Comparison of ENCODE assay signal across 8 cellular contexts in the genomic region with DNA sequence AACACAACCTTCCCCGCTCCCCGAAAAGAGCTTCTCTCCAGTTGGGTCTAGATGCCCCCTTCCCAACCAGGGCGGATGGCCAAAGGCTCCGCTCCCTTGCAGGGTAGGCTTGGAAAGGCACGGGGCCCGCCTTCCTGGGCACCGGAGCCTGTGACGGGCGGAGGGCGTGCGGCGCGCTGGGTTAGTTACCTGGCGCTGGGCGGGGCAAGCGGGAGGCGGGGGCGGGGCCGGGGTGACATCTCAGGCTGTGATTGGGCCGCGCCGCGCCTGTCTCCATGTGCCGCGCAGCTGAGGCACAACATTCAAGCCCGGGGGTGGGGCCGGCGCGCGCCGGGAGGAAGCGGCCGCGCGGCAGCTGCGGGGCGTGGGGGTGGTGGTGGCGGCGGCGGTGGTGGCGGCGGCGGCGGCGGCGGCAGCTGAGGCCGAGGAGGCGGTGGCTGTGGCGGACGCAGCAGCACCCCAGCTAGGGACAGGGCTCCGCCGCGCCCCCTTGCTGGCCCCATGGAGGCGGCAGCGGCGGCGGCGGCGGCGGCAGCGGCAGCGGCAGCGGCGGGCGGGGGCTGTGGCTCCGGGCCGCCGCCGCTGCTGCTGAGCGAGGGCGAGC. TPM values are rescaled to one million over a fixed set of nuclear protein-coding genes. Genes with fewer than 3 reads are reported as not detected.
DNase-seq lines count a peak whose midpoint lies in the region; ATAC-seq, FAIRE-seq and TF ChIP-seq lines count a peak whose summit lies in the region.

A gene (plus strand): TSS at position 298 of the 604 bp plus-strand sequence. CDS start 204 bp downstream, at position 502.

- H3K4me3 ChIP-seq in NT2/D1 (ENCODE audit: insufficient read length, low read depth), result peak within 1 kb of the TSS; percentile 59
- peak within 1 kb of the TSS; percentile 41 to 65 (median 56) for H3K4me3 ChIP-seq in endothelial cell of umbilical vein (replicated peaks in 1 of 3; ENCODE audit: insufficient read depth in 1 of 3, low read depth in 1 of 3, low read length in 3 of 3)

- no peaks in the 10 kb centered on the region for H3K9me1 ChIP-seq in endothelial cell of umbilical vein (replicated peaks; ENCODE audit: control insufficient read depth, extremely low read depth, insufficient read depth, low read length)

- H3K27me3 ChIP-seq in CD4-positive, alpha-beta T cell (ENCODE audit: control insufficient read depth, insufficient read depth, low read length), result no peaks in the 10 kb centered on the region
- H3K27me3 ChIP-seq in NT2/D1 (ENCODE audit: insufficient read depth, insufficient read length) (peaks cover 32% of the 10 kb centered on the region), endothelial cell of umbilical vein (ENCODE audit: control insufficient read depth in 2 of 2, insufficient read depth in 2 of 2, low read length in 2 of 2) (peaks cover 0 to 3% of the 10 kb centered on the region in 2 experiments)

- intact Hi-C loops in CD4-positive, alpha-beta T cell (cut with DNase I, micrococcal nuclease), result loop anchor here (5.0 to 10.0 kb wide), 4 partner anchors 64 to 1272 kb away; a partner anchor contains a TSS
- intact Hi-C loops in endothelial cell of umbilical vein (cut with micrococcal nuclease), result loop anchor here (2.0 kb wide), 2 partner anchors 64 to 120 kb away; no protein-coding TSS in a partner anchor

- FAIRE-seq in endothelial cell of umbilical vein (lab: Jason Lieb, UNC), result peak; percentile 65

- no peaks in the 10 kb centered on the region for H3K79me2 ChIP-seq in endothelial cell of umbilical vein (ENCODE audit: control insufficient read depth, insufficient read depth, low read length)

- BruUV-seq in endothelial cell of umbilical vein (replicated peaks; lab: Mats Ljungman, UMichigan), result no TSS peak

- no peak for TF ChIP-seq POLR2A in endothelial cell of umbilical vein (IDR thresholded peaks at IDR 0.05; ENCODE audit: low read depth, low read length)

- H3K36me3 Mint-ChIP-seq in CD4-positive, alpha-beta T cell (ENCODE audit: low read depth), result no peaks in the 10 kb centered on the region

- peak within 1 kb of the TSS; percentile 72 for H3K4me2 ChIP-seq in endothelial cell of umbilical vein (ENCODE audit: insufficient read depth, low read length)

- POLR2A ChIA-PET in CD4-positive, alpha-beta T cell (lab: Charles Lee), result interaction anchor here (0.9 to 1.6 kb wide), 2 partner anchors 64 to 1092 kb away, joined by 3 to 7 read pairs; a partner anchor contains a TSS
- POLR2A ChIA-PET in endothelial cell of umbilical vein (lab: Charles Lee), result no interaction called here

- H3K9me3 ChIP-seq in CD4-positive, alpha-beta T cell (ENCODE audit: control insufficient read depth, low read length), result no peaks in the 10 kb centered on the region
- H3K9me3 ChIP-seq in NT2/D1 (ENCODE audit: insufficient read depth, low read length), result no peaks in the 10 kb centered on the region
- H3K9me3 ChIP-seq in endothelial cell of umbilical vein (replicated peaks; ENCODE audit: control insufficient read depth, insufficient read depth, low read length), result no peaks in the 10 kb centered on the region

- peak within 1 kb of the TSS; percentile 76 for H3K9ac ChIP-seq in NT2/D1 (ENCODE audit: insufficient read length, low read depth)
- peak within 1 kb of the TSS; percentile 31 for H3K9ac ChIP-seq in endothelial cell of umbilical vein (replicated peaks; ENCODE audit: extremely low read depth, insufficient read depth, low read length)

- TF ChIP-seq CTCF in CD4-positive, alpha-beta T cell (IDR thresholded peaks at IDR 0.05), result no peak
- no peak for TF ChIP-seq CTCF in endothelial cell of umbilical vein (IDR thresholded peaks at IDR 0.05; ENCODE audit: extremely low read depth in 1 of 2, insufficient read depth in 1 of 2, low read depth in 1 of 2, low read length in 2 of 2)

- no peak within 1 kb of the TSS for H3K27ac ChIP-seq in CD4-positive, alpha-beta T cell (ENCODE audit: low read depth, low read length)
- H3K27ac ChIP-seq in endothelial cell of umbilical vein (ENCODE audit: insufficient read depth, low read depth, low read length), result no peak within 1 kb of the TSS

- H3K4me1 Mint-ChIP-seq in CD4-positive, alpha-beta T cell (ENCODE audit: low read depth), result no peaks in the 10 kb centered on the region

- DNase-seq in CD4-positive, alpha-beta T cell, result peak; percentile 51 to 78 (median 74)
- DNase-seq in HK-2 (ENCODE audit: unreplicated experiment) (peak; percentile 76), NT2/D1 (ENCODE audit: low read depth, low spot score) (peak; percentile 60), endothelial cell of umbilical vein (ENCODE audit: low read depth, low spot score) (peak; percentile 56), midbrain (lab: John Stamatoyannopoulos, UW) (peak; percentile 74)
- DNase-seq in activated CD8-positive, alpha-beta memory T cell treated with anti-CD3 and anti-CD28 coated beads, Interleukin-2, amount 50 U/mL, for 48 hours, result peak; percentile 78
- DNase-seq in stimulated activated CD8-positive, alpha-beta memory T cell treated with anti-CD3 and anti-CD28 coated beads, Interleukin-15, amount 100 ng/mL, for 4 hours (ENCODE audit: low read depth in 2 of 2), result peak; percentile 45 to 60

- peaks cover 2% of the 10 kb centered on the region for H3K9me3 Mint-ChIP-seq in CD4-positive, alpha-beta T cell

- no peaks in the 10 kb centered on the region for H4K20me1 ChIP-seq in endothelial cell of umbilical vein (replicated peaks; ENCODE audit: control insufficient read depth, extremely low read depth, insufficient read depth, low read length)

- H3K4me3 Mint-ChIP-seq in CD4-positive, alpha-beta T cell, result peak within 1 kb of the TSS; percentile 89

- H3K27ac Mint-ChIP-seq in CD4-positive, alpha-beta T cell, result peak within 1 kb of the TSS; percentile 70

- no peaks in the 10 kb centered on the region for H3K27me3 Mint-ChIP-seq in CD4-positive, alpha-beta T cell

- H3K36me3 ChIP-seq in NT2/D1 (ENCODE audit: insufficient read depth, insufficient read length, low read length), result no peaks in the 10 kb centered on the region
- no peaks in the 10 kb centered on the region for H3K36me3 ChIP-seq in endothelial cell of umbilical vein (ENCODE audit: control insufficient read depth in 2 of 2, extremely low read depth in 1 of 2, insufficient read depth in 2 of 2, low read length in 2 of 2)

- H3K4me1 ChIP-seq in NT2/D1 (ENCODE audit: insufficient read depth, insufficient read length) (no peaks in the 10 kb centered on the region), endothelial cell of umbilical vein (ENCODE audit: control insufficient read depth, extremely low read depth, insufficient read depth, low read length) (peaks cover 3% of the 10 kb centered on the region)

- CTCF ChIA-PET in CD4-positive, alpha-beta T cell (lab: Charles Lee), result no interaction called here
- CTCF ChIA-PET in endothelial cell of umbilical vein (lab: Charles Lee), result interaction anchor here (0.7 to 4.0 kb wide), 4 partner anchors 10 to 100 kb away, joined by 3 to 23 read pairs (median 8); no protein-coding TSS in a partner anchor

- dilution Hi-C loops in endothelial cell of umbilical vein (cut with MboI; ENCODE audit: extremely low pct_ligation_motif_present, low sequenced_read_pairs), result no loop called here

- peak; percentile 97 for ATAC-seq in CD4-positive, alpha-beta T cell (ENCODE audit: poor library complexity)
- peak; percentile 77 for ATAC-seq in GM19468 (IDR thresholded peaks at IDR 0.05; ENCODE audit: extremely low read depth, unreplicated experiment)

- peak within 1 kb of the TSS; percentile 78 for H2AFZ ChIP-seq in endothelial cell of umbilical vein (ENCODE audit: low read depth, low read length)

TF ChIP-seq in endothelial cell of umbilical vein, 7 proteins besides CTCF, POLR2A, EP300 and RAD21:
- TF ChIP-seq EZH2 (IDR thresholded peaks at IDR 0.05; ENCODE audit: borderline replicate concordance, low read depth, low read length, severe bottlenecking) (no peak), JUN (IDR thresholded peaks at IDR 0.05; ENCODE audit: borderline replicate concordance, insufficient read depth, insufficient read length, low read depth) (no peak), POLR2AphosphoS5 (IDR thresholded peaks at IDR 0.05; ENCODE audit: insufficient read depth, low read depth, low read length) (no peak), FOS (IDR thresholded peaks at IDR 0.05; ENCODE audit: borderline replicate concordance, insufficient read depth, low read length) (no peak), MYC (IDR thresholded peaks at IDR 0.05; ENCODE audit: low read depth, low read length) (no peak), GATA2 (IDR thresholded peaks at IDR 0.05; ENCODE audit: insufficient read depth, insufficient read length, low read depth, low read length) (no peak)
- TF ChIP-seq, protein P1, sequence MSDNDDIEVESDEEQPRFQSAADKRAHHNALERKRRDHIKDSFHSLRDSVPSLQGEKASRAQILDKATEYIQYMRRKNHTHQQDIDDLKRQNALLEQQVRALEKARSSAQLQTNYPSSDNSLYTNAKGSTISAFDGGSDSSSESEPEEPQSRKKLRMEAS (IDR thresholded peaks at IDR 0.05; ENCODE audit: insufficient read depth, insufficient read length), result no peak

RNA-seq across cellular contexts. Expression of the gene that starts here (rescaled TPM):
- under 1 TPM; 0.53 to 0.60 TPM for total RNA-seq in CD4-positive, alpha-beta T cell
- total RNA-seq in endothelial cell of umbilical vein, result 2.6 and 4.9 TPM in 2 replicates
- polyA plus RNA-seq in endothelial cell of umbilical vein, result 0.78 and 0.91 TPM in 2 replicates
- 1.4 and 2.2 TPM in 2 replicates for polyA plus RNA-seq in endothelial cell of umbilical vein (2011; cell fraction: cytosol; rRNA removed)
- 1.2 and 1.7 TPM in 2 replicates for polyA plus RNA-seq in endothelial cell of umbilical vein (2011; cell fraction: nucleus; rRNA removed)
- 0.83 and 1.7 TPM in 2 replicates for polyA plus RNA-seq in endothelial cell of umbilical vein (2012)
- polyA minus RNA-seq in endothelial cell of umbilical vein, result 2.7 and 5.1 TPM in 2 replicates
- 2.7 TPM for polyA minus RNA-seq in endothelial cell of umbilical vein (2011; cell fraction: cytosol; rRNA and poly(A)+ RNA removed)
- polyA minus RNA-seq in endothelial cell of umbilical vein (2011; cell fraction: nucleus; rRNA and poly(A)+ RNA removed), result 2.9 and 3.8 TPM in 2 replicates

Comparison
In these comparisons a context has a peak if more than half of its experiments do, and no peak if none do; other contexts are left out.
1. Peak in DNase-seq and ATAC-seq in CD4-positive, alpha-beta T cell; RNA of the gene not detected or under 1 TPM.